ENCODE assay signal across 8 cellular contexts in genomic region chr20:50794181-50794845, GRCh38. TPM values are rescaled to one million over a fixed set of nuclear protein-coding genes. Genes with fewer than 3 reads are reported as not detected.
DNase-seq lines count a peak whose midpoint lies in the region; ATAC-seq lines count a peak whose summit lies in the region.

No MANE protein-coding gene starts in this region.

- H3K4me1 Mint-ChIP-seq in T-cell = peaks cover 17 to 30% (median 22%) of the 10 kb centered on the region in 3 donors
- peaks cover 9 to 36% of the 10 kb centered on the region in 2 donors for H3K4me1 Mint-ChIP-seq in stimulated activated naive B cell treated with anti-CD40 and anti-IgM and Interleukin-4, amounts not matched to agents 10 μg/mL and 1 μg/mL and 100 μg/mL, for 72 hours

- H3K27me3 Mint-ChIP-seq in T-cell = no peaks in the 10 kb centered on the region
- no peaks in the 10 kb centered on the region for H3K27me3 Mint-ChIP-seq in stimulated activated naive B cell treated with anti-CD40 and anti-IgM and Interleukin-4, amounts not matched to agents 10 μg/mL and 1 μg/mL and 100 μg/mL, for 72 hours

- WGBS in right cardiac atrium = 8% methylated on average over 35 of the region's 35 CpGs

- peaks cover 20 to 71% (median 63%) of the 10 kb centered on the region in 10 experiments for H3K4me1 ChIP-seq in BLaER1 treated with 17β-estradiol and CSF1 and Interleukin-3, amounts not matched to agents 10 nM and 100 nM
- no peaks in the 10 kb centered on the region for H3K4me1 ChIP-seq in right cardiac atrium (ENCODE audit: control insufficient read depth, insufficient read depth, low read length)

- H3K9me3 ChIP-seq in BLaER1 treated with 17β-estradiol and CSF1 and Interleukin-3, amounts not matched to agents 10 nM and 100 nM (replicated peaks in 1 of 11) = no peaks in the 10 kb centered on the region
- H3K9me3 ChIP-seq in right cardiac atrium (ENCODE audit: control insufficient read depth, low read length) = no peaks in the 10 kb centered on the region

- peaks cover 3% of the 10 kb centered on the region for H3K36me3 Mint-ChIP-seq in T-cell
- H3K36me3 Mint-ChIP-seq in stimulated activated naive B cell treated with anti-CD40 and anti-IgM and Interleukin-4, amounts not matched to agents 10 μg/mL and 1 μg/mL and 100 μg/mL, for 72 hours = peaks cover 0 to 3% of the 10 kb centered on the region in 2 donors

- H3K27me3 ChIP-seq in BLaER1 treated with 17β-estradiol and CSF1 and Interleukin-3, amounts not matched to agents 10 nM and 100 nM = no peaks in the 10 kb centered on the region
- no peaks in the 10 kb centered on the region for H3K27me3 ChIP-seq in right cardiac atrium (ENCODE audit: control insufficient read depth, insufficient read depth)

- H3K9me3 Mint-ChIP-seq in T-cell = no peaks in the 10 kb centered on the region
- no peaks in the 10 kb centered on the region for H3K9me3 Mint-ChIP-seq in stimulated activated naive B cell treated with anti-CD40 and anti-IgM and Interleukin-4, amounts not matched to agents 10 μg/mL and 1 μg/mL and 100 μg/mL, for 72 hours

- peak overlapping the region; percentile 57 to 77 (median 75) for H3K4me3 Mint-ChIP-seq in T-cell
- peak overlapping the region; percentile 60 to 74 for H3K4me3 Mint-ChIP-seq in stimulated activated naive B cell treated with anti-CD40 and anti-IgM and Interleukin-4, amounts not matched to agents 10 μg/mL and 1 μg/mL and 100 μg/mL, for 72 hours

- peak overlapping the region; percentile 31 to 80 for H3K27ac Mint-ChIP-seq in T-cell
- H3K27ac Mint-ChIP-seq in stimulated activated naive B cell treated with anti-CD40 and anti-IgM and Interleukin-4, amounts not matched to agents 10 μg/mL and 1 μg/mL and 100 μg/mL, for 72 hours = peak overlapping the region; percentile 20

- H3K36me3 ChIP-seq in BLaER1 treated with 17β-estradiol and CSF1 and Interleukin-3, amounts not matched to agents 10 nM and 100 nM = peaks cover 0 to 18% (median 3%) of the 10 kb centered on the region in 11 experiments; a peak in 7 of 22 replicates

- peak; percentile 3 for ATAC-seq in GM21576 (IDR thresholded peaks at IDR 0.05; ENCODE audit: unreplicated experiment)
- peak; percentile 2 to 31 (median 2) for ATAC-seq in T-cell (replicated peaks in 1 of 4)
- ATAC-seq in right cardiac atrium = no peak
- ATAC-seq in stimulated activated naive B cell treated with anti-CD40 and anti-IgM and Interleukin-4, amounts not matched to agents 10 μg/mL and 1 μg/mL and 100 μg/mL, for 72 hours (replicated peaks) = peak; percentile 2 to 4
- no peak for ATAC-seq in left lobe of liver
- ATAC-seq in HG03378 (IDR thresholded peaks at IDR 0.05; ENCODE audit: unreplicated experiment) = no peak

- POLR2A ChIA-PET in T-cell (lab: Charles Lee) = interaction anchor here in 1 of 2 donors (0.6 to 1.0 kb wide), 6 partner anchors 108 to 328 kb away, joined by 3 to 4 read pairs (median 3); partner anchors contain the start of gene ADNP

- peaks cover 0 to 8% (median 0%) of the 10 kb centered on the region in 11 experiments; a peak in 2 of 22 replicates for H4K20me1 ChIP-seq in BLaER1 treated with 17β-estradiol and CSF1 and Interleukin-3, amounts not matched to agents 10 nM and 100 nM

- DNase-seq in T-cell (peak in 2 of 34 experiments; percentile 3 to 16), right cardiac atrium (no peak), globus pallidus (ENCODE audit: low spot score) (no peak), left lobe of liver (ENCODE audit: low spot score) (no peak)
- DNase-seq in stimulated activated naive B cell treated with anti-CD40 and anti-IgM and Interleukin-4, amounts not matched to agents 10 μg/mL and 1 μg/mL and 100 μg/mL, for 72 hours = no peak

- intact Hi-C loops in right cardiac atrium (cut with DNase I) = loop anchor here in 3 of 4 donors (5.0 to 10.0 kb wide), 5 partner anchors 128 to 510 kb away; partner anchors contain the start of genes ADNP (in 1 of the 3), DPM1 (in 1 of the 3) and MOCS3 (in 1 of the 3)

- peak overlapping the region; percentile 78 to 95 (median 90) for H3K4me2 ChIP-seq in BLaER1 treated with 17β-estradiol and CSF1 and Interleukin-3, amounts not matched to agents 10 nM and 100 nM

- CTCF ChIA-PET in T-cell (lab: Charles Lee) = interaction anchor here (0.5 to 2.2 kb wide), 24 partner anchors 10 to 960 kb away, joined by 3 to 56 read pairs (median 4); partner anchors contain the start of genes ADNP (in 1 of the 2), DPM1 (in 1 of the 2), MOCS3 (in 1 of the 2) and PARD6B (in 1 of the 2)

- H3K9ac ChIP-seq in BLaER1 treated with 17β-estradiol and CSF1 and Interleukin-3, amounts not matched to agents 10 nM and 100 nM = peak overlapping the region; percentile 36 to 92 (median 89); a peak in 21 of 22 replicates

- peak overlapping the region in 10 of 11 experiments; percentile 18 to 92 (median 87); a peak in 20 of 22 replicates for H3K27ac ChIP-seq in BLaER1 treated with 17β-estradiol and CSF1 and Interleukin-3, amounts not matched to agents 10 nM and 100 nM
- H3K27ac ChIP-seq in right cardiac atrium (ENCODE audit: low read length) = no peak overlapping the region

- H3K4me3 ChIP-seq in BLaER1 treated with 17β-estradiol and CSF1 and Interleukin-3, amounts not matched to agents 10 nM and 100 nM = peak overlapping the region; percentile 74 to 95 (median 92)
- H3K4me3 ChIP-seq in right cardiac atrium (ENCODE audit: low read length) = peak overlapping the region; percentile 72

RNA-seq across cellular contexts. Expression of gene BCAS4, which starts 0.5 kb away (rescaled TPM):
- total RNA-seq in T-cell (10 to 100 TPM; 26.3 to 49.8 (median 31.3) TPM), right cardiac atrium (1 to 10 TPM; 1.6 to 3.5 (median 2.2) TPM), left lobe of liver (0.83 TPM)
- 2.4 TPM for polyA plus RNA-seq in right cardiac atrium

Comparison
In these comparisons a context has a peak if more than half of its experiments do, and no peak if none do; other contexts are left out.
1. ATAC-seq: peak in GM21576 (single experiment), T-cell (4 of 4) and stimulated activated naive B cell treated with anti-CD40 and anti-IgM and Interleukin-4, amounts not matched to agents 10 μg/mL and 1 μg/mL and 100 μg/mL, for 72 hours (2 of 2); none in right cardiac atrium (0 of 2), left lobe of liver (single experiment) and HG03378 (single experiment).
2. RNA of gene BCAS4, which starts 0.5 kb away (total RNA-seq): 26.3 to 49.8 TPM in T-cell; 1.6 to 3.5 TPM in right cardiac atrium and 0.83 TPM in left lobe of liver (single experiment); every median in the first group is over 4 times any median in the second.